Comparison of ENCODE assay signal across 21 cellular contexts in the genomic region with DNA sequence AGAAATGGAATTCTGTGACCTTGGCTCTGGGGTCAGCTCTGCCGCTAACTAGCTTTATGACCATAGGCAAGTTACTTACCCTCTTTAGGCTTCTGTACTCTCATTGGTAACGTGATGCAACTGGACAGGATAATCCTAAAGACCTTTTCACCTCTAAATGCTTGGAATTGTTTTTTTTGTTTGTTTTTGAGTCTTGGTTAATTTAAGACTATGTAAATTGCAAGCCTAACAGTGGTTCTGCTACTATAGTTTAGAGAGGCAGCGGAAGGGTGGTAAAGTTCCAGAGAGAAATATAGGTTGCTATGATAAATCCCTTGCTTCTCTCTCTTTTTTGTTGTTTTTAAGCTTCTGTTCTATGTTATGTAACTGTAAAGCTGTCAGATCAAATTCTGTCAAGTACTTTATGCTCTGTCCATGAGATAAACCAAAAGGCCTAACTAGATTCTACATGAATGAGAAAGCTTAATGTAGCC. TPM values are rescaled to one million over a fixed set of nuclear protein-coding genes. Genes with fewer than 3 reads are reported as not detected.
DNase-seq lines count a peak whose midpoint lies in the region; ATAC-seq, FAIRE-seq and TF ChIP-seq lines count a peak whose summit lies in the region.
"Had no signal": no experiment of that assay in that cellular context is flagged by ENCODE, and none has a peak within 500 bp of the region (broad histone marks: within the 10 kb centered on the region; RNA-seq: fewer than 3 reads in every experiment).

No MANE protein-coding gene starts in this region.

- H3K4me2 ChIP-seq in GM23248 (ENCODE audit: unreplicated experiment): no peak overlapping the region
- H3K4me2 ChIP-seq: BLaER1, KMS-11 had no signal

- intact Hi-C loops in posterior vena cava (cut with DNase I): loop anchor here in 1 of 2 donors (5.0 kb wide), 1 partner anchor 729 kb away; no protein-coding TSS in a partner anchor

- H3K9me2 ChIP-seq in GM23248 (ENCODE audit: insufficient read depth): no peaks in the 10 kb centered on the region

- no peak for DNase-seq in D721Med (ENCODE audit: insufficient read length, low spot score)
- DNase-seq in GM23248: no peak
- DNase-seq in WTC11 (ENCODE audit: low spot score): no peak
- DNase-seq in nucleus accumbens (lab: John Stamatoyannopoulos, UW): no peak
- no peak for DNase-seq in GM19239 (ENCODE audit: insufficient read length, low spot score)
- no peak for DNase-seq in posterior vena cava (ENCODE audit: low spot score)
- DNase-seq in superior temporal gyrus (ENCODE audit: extremely low spot score): no peak
- DNase-seq: Calu3; CD4-positive, alpha-beta memory T cell; HCEC 1CT; NCI-H1092; NCI-H146; NCI-H2029 treated with DMSO at 0.1 percent for 48 hours; NCI-H2171; NCI-H526; NK-92 treated with Interleukin-12 subunit alpha and Interleukin-12 subunit beta, amount 100 ng/mL, for 24 hours; Peyer's patch had no signal

- no peak for ATAC-seq in WTC11

- in situ Hi-C loops in GM23248 (cut with MboI): no loop called here

- H3K4me1 Mint-ChIP-seq in WTC11: peaks cover 88% of the 10 kb centered on the region

- no peak overlapping the region for H3K27ac ChIP-seq in GM23248
- H3K27ac ChIP-seq: BLaER1, KMS-11, Peyer's patch, SJSA1 had no signal

- peak overlapping the region; percentile 60 for H3K27ac Mint-ChIP-seq in WTC11

- no peaks in the 10 kb centered on the region for H3K9me3 ChIP-seq in GM23248 (ENCODE audit: low read depth)
- H3K9me3 ChIP-seq: BLaER1, Peyer's patch, SJSA1 had no signal

- CTCF ChIA-PET in WTC11 (lab: Charles Lee): interaction anchor here (0.5 to 1.0 kb wide), 2 partner anchors 44 to 52 kb away, joined by 3 to 5 read pairs; no protein-coding TSS in a partner anchor

- H3K4me3 ChIP-seq in GM23248: no peak overlapping the region
- H3K4me3 ChIP-seq: BLaER1, Peyer's patch, SJSA1 had no signal

- no peaks in the 10 kb centered on the region for H3K9me3 Mint-ChIP-seq in WTC11
- H3K9me3 Mint-ChIP-seq: CD4-positive, alpha-beta memory T cell had no signal

- 63 to 66% methylated on average over 3 of the region's 3 CpGs for WGBS in GM23248 (ENCODE audit: low coverage in 1 of 2, low lambda C conversion rate in 2 of 2, missing lambda C conversion rate in 2 of 2), 2 experiments

- no peaks in the 10 kb centered on the region for H3K36me3 ChIP-seq in GM23248 (ENCODE audit: low read depth)
- H3K36me3 ChIP-seq: BLaER1, Peyer's patch, SJSA1 had no signal

- TF ChIP-seq CTCF in D721Med (IDR thresholded peaks at IDR 0.05; ENCODE audit: insufficient read depth, missing control alignments) (no peak), WTC11 (IDR thresholded peaks at IDR 0.05) (no peak)

- no peaks in the 10 kb centered on the region for H3K79me2 ChIP-seq in GM23248 (ENCODE audit: insufficient read depth)

- H3F3A ChIP-seq in GM23248 (ENCODE audit: insufficient read depth): no peaks in the 10 kb centered on the region

- no peak overlapping the region for H3K4me3 Mint-ChIP-seq in WTC11

- no peak overlapping the region for H3K9ac ChIP-seq in GM23248
- H3K9ac ChIP-seq: BLaER1, KMS-11 had no signal

- peaks cover 6% of the 10 kb centered on the region for H3K4me1 ChIP-seq in GM23248 (ENCODE audit: insufficient read depth)
- H3K4me1 ChIP-seq: Peyer's patch had no signal

- no peaks in the 10 kb centered on the region for H3K27me3 Mint-ChIP-seq in WTC11 (ENCODE audit: low read depth)
- H3K27me3 Mint-ChIP-seq: CD4-positive, alpha-beta memory T cell had no signal

- no peaks in the 10 kb centered on the region for H3K27me3 ChIP-seq in GM23248 (replicated peaks; ENCODE audit: insufficient read depth)
- H3K27me3 ChIP-seq: BLaER1, Peyer's patch, SJSA1 had no signal

- POLR2A ChIA-PET in WTC11 (lab: Charles Lee): no interaction called here

- H3K36me3 Mint-ChIP-seq in WTC11: no peaks in the 10 kb centered on the region
- H3K36me3 Mint-ChIP-seq: CD4-positive, alpha-beta memory T cell had no signal

- FAIRE-seq in D721Med (lab: Jason Lieb, UNC) (peak; percentile 82), islet of Langerhans (lab: Jason Lieb, UNC) (peak; percentile 41), GM19239 (lab: Jason Lieb, UNC) (no peak)

- H2AFZ ChIP-seq in GM23248: 0 out of 2 replicates have a peak overlapping the region, but pooled peaks have one; percentile 20

- H4K20me1 ChIP-seq in GM23248 (ENCODE audit: insufficient read depth): no peaks in the 10 kb centered on the region
- H4K20me1 ChIP-seq: BLaER1 had no signal

TF ChIP-seq in WTC11, 78 proteins besides CTCF, POLR2A, EP300 and RAD21:
- no peak for TF ChIP-seq E2F4 (CRISPR knock-in tag; IDR thresholded peaks at IDR 0.05; ENCODE audit: borderline replicate concordance, low read depth)
- TF ChIP-seq GABPB1 (CRISPR knock-in tag; IDR thresholded peaks at IDR 0.05): peak; percentile 68
TF ChIP-seq in WTC11: peak in this region for 1.

RNA-seq across cellular contexts. Expression of gene FAM169A, which starts 17.6 kb away (rescaled TPM):
- 0.22 TPM in 1 of 2 replicates, not detected in the other for total RNA-seq in GM23248 (2014; rRNA removed; shearing (Covaris generic))
- 0.08 TPM in 1 of 2 replicates, not detected in the other for polyA plus RNA-seq in GM23248 (2016; fragmentation: Nextera tagmentation; extraction: Ambion mirVana)
- 59.1 to 69.1 TPM (median 61.1 TPM) in 3 replicates for total RNA-seq in WTC11 (2021)
- under 1 TPM; 0.43 to 0.65 TPM for total RNA-seq in posterior vena cava

Comparison
In these comparisons a context has a peak if more than half of its experiments do, and no peak if none do; other contexts are left out.
1. RNA of gene FAM169A, which starts 17.6 kb away (total RNA-seq): 59.1 to 69.1 TPM in WTC11; 0.43 to 0.65 TPM in posterior vena cava and 0.22 TPM in GM23248; every median in the first group is over 10 times any median in the second.